ENCODE assay signal across 19 cellular contexts in genomic region chr20:34250005-34250404, GRCh38. TPM values are rescaled to one million over a fixed set of nuclear protein-coding genes. Genes with fewer than 3 reads are reported as not detected.
DNase-seq lines count a peak whose midpoint lies in the region; ATAC-seq and TF ChIP-seq lines count a peak whose summit lies in the region.
"Had no signal": no experiment of that assay in that cellular context is flagged by ENCODE, and none has a peak within 500 bp of the region (broad histone marks: within the 10 kb centered on the region; RNA-seq: fewer than 3 reads in every experiment).

No MANE protein-coding gene starts in this region.

- H3K4me1 Mint-ChIP-seq in natural killer cell treated with Interleukin-12 subunit alpha and Interleukin-12 subunit beta and Interleukin-15 and Interleukin-18, amount 100 ng/mL, for 72 hours (ENCODE audit: low read depth in 2 of 2): peaks cover 13 to 14% of the 10 kb centered on the region in 2 donors
- peaks cover 11 to 12% of the 10 kb centered on the region in 2 donors for H3K4me1 Mint-ChIP-seq in natural killer cell

- H3K4me1 ChIP-seq in RWPE2 (ENCODE audit: insufficient read depth, poor library complexity, severe bottlenecking): no peaks in the 10 kb centered on the region
- H3K4me1 ChIP-seq: A549, BLaER1 had no signal

- no peaks in the 10 kb centered on the region for H3K9me3 Mint-ChIP-seq in natural killer cell treated with Interleukin-12 subunit alpha and Interleukin-12 subunit beta and Interleukin-15 and Interleukin-18, amount 100 ng/mL, for 72 hours
- H3K9me3 Mint-ChIP-seq in natural killer cell: no peaks in the 10 kb centered on the region
- H3K9me3 Mint-ChIP-seq: CD8-positive, alpha-beta T cell had no signal

- H3K27me3 Mint-ChIP-seq in natural killer cell treated with Interleukin-12 subunit alpha and Interleukin-12 subunit beta and Interleukin-15 and Interleukin-18, amount 100 ng/mL, for 72 hours: no peaks in the 10 kb centered on the region
- peaks cover 0 to 2% of the 10 kb centered on the region in 2 donors for H3K27me3 Mint-ChIP-seq in natural killer cell (ENCODE audit: low read depth in 2 of 2)

- H3K27ac ChIP-seq in RWPE2 (ENCODE audit: poor library complexity, severe bottlenecking): no peak overlapping the region
- H3K27ac ChIP-seq: A549, BLaER1 had no signal

- no peak for DNase-seq in natural killer cell treated with Interleukin-12 subunit alpha and Interleukin-12 subunit beta and Interleukin-15 and Interleukin-18, amount 100 ng/mL, for 72 hours (ENCODE audit: low spot score)
- DNase-seq in natural killer cell (no peak), RWPE2 (ENCODE audit: low spot score) (no peak), myocyte (ENCODE audit: low read depth) (peak; percentile 48), H7 (no peak)
- DNase-seq: Calu3; CD8-positive, alpha-beta T cell; GOT3; NCI-H1105; NCI-H1694 treated with DMSO at 0.1 percent for 48 hours; NCI-H510A treated with DMSO at 0.1 percent for 48 hours; NCI-H774 had no signal

- H3K36me3 ChIP-seq in RWPE2 (ENCODE audit: low read depth) (no peaks in the 10 kb centered on the region), H7 (replicated peaks; ENCODE audit: control insufficient read depth, insufficient read depth, low read length) (no peaks in the 10 kb centered on the region)
- H3K36me3 ChIP-seq: BLaER1 had no signal

- intact Hi-C loops in natural killer cell (cut with micrococcal nuclease): no loop called here

- no peak overlapping the region for H3K4me3 Mint-ChIP-seq in natural killer cell treated with Interleukin-12 subunit alpha and Interleukin-12 subunit beta and Interleukin-15 and Interleukin-18, amount 100 ng/mL, for 72 hours
- no peak overlapping the region for H3K4me3 Mint-ChIP-seq in natural killer cell
- H3K4me3 Mint-ChIP-seq: CD8-positive, alpha-beta T cell had no signal

- H3K9me3 ChIP-seq in RWPE2 (ENCODE audit: severe bottlenecking): no peaks in the 10 kb centered on the region
- H3K9me3 ChIP-seq: A549, BLaER1 had no signal

- TF ChIP-seq CTCF in natural killer cell (IDR thresholded peaks at IDR 0.05) (no peak), RWPE2 (IDR thresholded peaks at IDR 0.05; ENCODE audit: poor library complexity, severe bottlenecking) (no peak)

- no peaks in the 10 kb centered on the region for H3K36me3 Mint-ChIP-seq in natural killer cell treated with Interleukin-12 subunit alpha and Interleukin-12 subunit beta and Interleukin-15 and Interleukin-18, amount 100 ng/mL, for 72 hours
- H3K36me3 Mint-ChIP-seq in natural killer cell: no peaks in the 10 kb centered on the region
- H3K36me3 Mint-ChIP-seq: CD8-positive, alpha-beta T cell had no signal

- H3K27ac Mint-ChIP-seq in natural killer cell treated with Interleukin-12 subunit alpha and Interleukin-12 subunit beta and Interleukin-15 and Interleukin-18, amount 100 ng/mL, for 72 hours: peak overlapping the region; percentile 32 to 49
- H3K27ac Mint-ChIP-seq in natural killer cell: peak overlapping the region in 1 of 2 donors; percentile 66

- no peaks in the 10 kb centered on the region for H3K27me3 ChIP-seq in RWPE2 (ENCODE audit: insufficient read depth, poor library complexity, severe bottlenecking)
- no peaks in the 10 kb centered on the region for H3K27me3 ChIP-seq in H7 (ENCODE audit: control insufficient read depth, insufficient read depth, low read length)
- H3K27me3 ChIP-seq: BLaER1 had no signal

- ATAC-seq in natural killer cell treated with Interleukin-12 subunit alpha and Interleukin-12 subunit beta and Interleukin-15 and Interleukin-18, amount 100 ng/mL, for 72 hours: no peak
- no peak for ATAC-seq in natural killer cell
- ATAC-seq in RWPE2 (ENCODE audit: low read depth): peak; percentile 30; the same call in 1 of the 3 replicates
- ATAC-seq in HG03159 (IDR thresholded peaks at IDR 0.05; ENCODE audit: unreplicated experiment): no peak
- ATAC-seq in HG03460 (IDR thresholded peaks at IDR 0.05; ENCODE audit: unreplicated experiment): no peak
- ATAC-seq: CD8-positive, alpha-beta T cell; Panc1 had no signal

- H3K4me3 ChIP-seq in RWPE2 (ENCODE audit: severe bottlenecking): no peak overlapping the region
- H3K4me3 ChIP-seq in H7 (ENCODE audit: insufficient read depth, low read depth, low read length): no peak overlapping the region
- H3K4me3 ChIP-seq: A549, BLaER1 had no signal

RNA-seq across cellular contexts. Expression of gene ASIP, which starts 8.8 kb away (rescaled TPM):
- not detected for total RNA-seq in natural killer cell treated with Interleukin-12 subunit alpha and Interleukin-12 subunit beta and Interleukin-15 and Interleukin-18, amount 100 ng/mL, for 72 hours
- total RNA-seq in natural killer cell (not detected), myocyte (not detected in 2 replicates)
- 0.30 TPM for polyA plus RNA-seq in myocyte (2012)
- total RNA-seq in H7 (2014; rRNA removed; shearing (Covaris generic)): not detected in 2 replicates
- total RNA-seq: Calu3; CD8-positive, alpha-beta T cell; HT1080; IMR-90 had no signal
- polyA plus RNA-seq: A549, IMR-90 had no signal

RNA-seq across cellular contexts. Expression of gene AHCY, which starts 53.1 kb away (rescaled TPM):
- total RNA-seq in natural killer cell treated with Interleukin-12 subunit alpha and Interleukin-12 subunit beta and Interleukin-15 and Interleukin-18, amount 100 ng/mL, for 72 hours: 100 to 1,000 TPM in 1 of 2 donors, 10 to 100 TPM in 1; 61.3 to 121 TPM
- total RNA-seq in natural killer cell (1 to 10 TPM; 7.1 to 8.3 (median 7.7) TPM), myocyte (161 and 173 TPM in 2 replicates)
- polyA plus RNA-seq in myocyte (2012): 132 TPM
- total RNA-seq in H7 (2014; rRNA removed; shearing (Covaris generic)): 331 and 361 TPM in 2 replicates

Comparison
In these comparisons a context has a peak if more than half of its experiments do, and no peak if none do; other contexts are left out.
1. RNA of gene AHCY, which starts 53.1 kb away (total RNA-seq): 331 to 361 TPM in H7, 161 to 173 TPM in myocyte and 61.3 to 121 TPM in natural killer cell treated with Interleukin-12 subunit alpha and Interleukin-12 subunit beta and Interleukin-15 and Interleukin-18, amount 100 ng/mL, for 72 hours; 7.1 to 8.3 TPM in natural killer cell; every median in the first group is over 4 times any median in the second.